Comparison of ENCODE assay signal across 8 cellular contexts in genomic region chr18:6414118-6414722, GRCh38. TPM values are rescaled to one million over a fixed set of nuclear protein-coding genes. Genes with fewer than 3 reads are reported as not detected.
DNase-seq lines count a peak whose midpoint lies in the region; ATAC-seq and TF ChIP-seq lines count a peak whose summit lies in the region.

No MANE protein-coding gene starts in this region.

- H3K9me3 ChIP-seq in right atrium auricular region = no peaks in the 10 kb centered on the region
- H3K9me3 ChIP-seq in CD4-positive, alpha-beta memory T cell (ENCODE audit: control insufficient read depth in 1 of 2, low read length in 2 of 2) = no peaks in the 10 kb centered on the region

- peak in 1 of 2 donors; percentile 42 for TF ChIP-seq CTCF in right atrium auricular region (IDR thresholded peaks at IDR 0.05)

- DNase-seq in EH (ENCODE audit: low read depth) = peak; percentile 6
- DNase-seq in HK-2 (ENCODE audit: unreplicated experiment) = peak; percentile 27
- peak; percentile 61 for DNase-seq in activated naive CD4-positive, alpha-beta T cell treated with anti-CD3 and anti-CD28 coated beads, Interleukin-2, amount 10 ng/mL, durations not matched to agents 7 days and 5 days
- DNase-seq in right atrium auricular region (ENCODE audit: low spot score) = no peak
- peak; percentile 42 for DNase-seq in pons (ENCODE audit: low spot score)
- no peak for DNase-seq in central memory CD4-positive, alpha-beta T cell
- DNase-seq in CD4-positive, alpha-beta memory T cell = no peak

- H3K9me3 Mint-ChIP-seq in activated naive CD4-positive, alpha-beta T cell treated with anti-CD3 and anti-CD28 coated beads, Interleukin-2, amount 10 ng/mL, durations not matched to agents 7 days and 5 days = no peaks in the 10 kb centered on the region
- peaks cover 0 to 18% (median 9%) of the 10 kb centered on the region in 8 donors for H3K9me3 Mint-ChIP-seq in CD4-positive, alpha-beta memory T cell

- H3K27me3 Mint-ChIP-seq in activated naive CD4-positive, alpha-beta T cell treated with anti-CD3 and anti-CD28 coated beads, Interleukin-2, amount 10 ng/mL, durations not matched to agents 7 days and 5 days = peaks cover 37% of the 10 kb centered on the region
- H3K27me3 Mint-ChIP-seq in CD4-positive, alpha-beta memory T cell = peaks cover 11 to 20% of the 10 kb centered on the region in 2 donors

- ATAC-seq in GM21390 (IDR thresholded peaks at IDR 0.05; ENCODE audit: unreplicated experiment) = peak; percentile 81

- peak overlapping the region; percentile 69 to 82 for H3K4me3 ChIP-seq in right atrium auricular region
- H3K4me3 ChIP-seq in CD4-positive, alpha-beta memory T cell (ENCODE audit: low read length in 2 of 2) = no peak overlapping the region

- H3K36me3 ChIP-seq in right atrium auricular region = no peaks in the 10 kb centered on the region
- no peaks in the 10 kb centered on the region for H3K36me3 ChIP-seq in CD4-positive, alpha-beta memory T cell (ENCODE audit: insufficient read depth, low read length)

- POLR2A ChIA-PET in CD4-positive, alpha-beta memory T cell (lab: Charles Lee; ENCODE audit: partially characterized antibody) = no interaction called here

- H3K4me3 Mint-ChIP-seq in activated naive CD4-positive, alpha-beta T cell treated with anti-CD3 and anti-CD28 coated beads, Interleukin-2, amount 10 ng/mL, durations not matched to agents 7 days and 5 days = peak overlapping the region; percentile 50
- H3K4me3 Mint-ChIP-seq in CD4-positive, alpha-beta memory T cell = no peak overlapping the region

- H3K4me1 Mint-ChIP-seq in activated naive CD4-positive, alpha-beta T cell treated with anti-CD3 and anti-CD28 coated beads, Interleukin-2, amount 10 ng/mL, durations not matched to agents 7 days and 5 days = peaks cover 12% of the 10 kb centered on the region
- H3K4me1 Mint-ChIP-seq in CD4-positive, alpha-beta memory T cell = peaks cover 0 to 10% (median 5%) of the 10 kb centered on the region in 4 donors

- no peak overlapping the region for H3K27ac Mint-ChIP-seq in activated naive CD4-positive, alpha-beta T cell treated with anti-CD3 and anti-CD28 coated beads, Interleukin-2, amount 10 ng/mL, durations not matched to agents 7 days and 5 days
- H3K27ac Mint-ChIP-seq in CD4-positive, alpha-beta memory T cell = no peak overlapping the region

- no peaks in the 10 kb centered on the region for H3K27me3 ChIP-seq in right atrium auricular region
- H3K27me3 ChIP-seq in CD4-positive, alpha-beta memory T cell (ENCODE audit: insufficient read depth, low read length) = peaks cover 10% of the 10 kb centered on the region

- peaks cover 0 to 17% of the 10 kb centered on the region in 2 donors for H3K4me1 ChIP-seq in right atrium auricular region
- no peaks in the 10 kb centered on the region for H3K4me1 ChIP-seq in CD4-positive, alpha-beta memory T cell (ENCODE audit: insufficient read depth, low read length)

- no peaks in the 10 kb centered on the region for H3K36me3 Mint-ChIP-seq in activated naive CD4-positive, alpha-beta T cell treated with anti-CD3 and anti-CD28 coated beads, Interleukin-2, amount 10 ng/mL, durations not matched to agents 7 days and 5 days
- no peaks in the 10 kb centered on the region for H3K36me3 Mint-ChIP-seq in CD4-positive, alpha-beta memory T cell

- CTCF ChIA-PET in activated naive CD4-positive, alpha-beta T cell treated with anti-CD3 and anti-CD28 coated beads, Interleukin-2, amount 10 ng/mL, durations not matched to agents 7 days and 5 days (lab: Charles Lee) = no interaction called here
- CTCF ChIA-PET in CD4-positive, alpha-beta memory T cell (lab: Charles Lee; ENCODE audit: partially characterized antibody) = no interaction called here

- intact Hi-C loops in CD4-positive, alpha-beta memory T cell (cut with micrococcal nuclease) = no loop called here

- peak overlapping the region; percentile 88 to 90 for H3K27ac ChIP-seq in right atrium auricular region
- no peak overlapping the region for H3K27ac ChIP-seq in CD4-positive, alpha-beta memory T cell (ENCODE audit: low read depth, low read length)

RNA-seq across cellular contexts. Expression of gene L3MBTL4, which starts 0.5 kb away (rescaled TPM):
- 10 to 100 TPM in 1 of 2 donors, 1 to 10 TPM in 1; 6.6 to 10.5 TPM for total RNA-seq in right atrium auricular region
- under 1 TPM; 0.49 to 0.53 TPM for total RNA-seq in CD4-positive, alpha-beta memory T cell
- not detected for polyA plus RNA-seq in CD4-positive, alpha-beta memory T cell

Comparison
In these comparisons a context has a peak if more than half of its experiments do, and no peak if none do; other contexts are left out.
1. DNase-seq: peak in EH (single experiment), HK-2 (single experiment), activated naive CD4-positive, alpha-beta T cell treated with anti-CD3 and anti-CD28 coated beads, Interleukin-2, amount 10 ng/mL, durations not matched to agents 7 days and 5 days (single experiment) and pons (single experiment); none in right atrium auricular region (single experiment), central memory CD4-positive, alpha-beta T cell (single experiment) and CD4-positive, alpha-beta memory T cell (0 of 5).
2. H3K4me3 ChIP-seq: peak in right atrium auricular region (2 of 2); none in CD4-positive, alpha-beta memory T cell (0 of 2).
3. RNA of gene L3MBTL4, which starts 0.5 kb away (total RNA-seq): 6.6 to 10.5 TPM in right atrium auricular region; 0.49 to 0.53 TPM in CD4-positive, alpha-beta memory T cell; every median in the first group is over 4 times any median in the second.